ENCODE assay signal across 21 cellular contexts in the genomic region with DNA sequence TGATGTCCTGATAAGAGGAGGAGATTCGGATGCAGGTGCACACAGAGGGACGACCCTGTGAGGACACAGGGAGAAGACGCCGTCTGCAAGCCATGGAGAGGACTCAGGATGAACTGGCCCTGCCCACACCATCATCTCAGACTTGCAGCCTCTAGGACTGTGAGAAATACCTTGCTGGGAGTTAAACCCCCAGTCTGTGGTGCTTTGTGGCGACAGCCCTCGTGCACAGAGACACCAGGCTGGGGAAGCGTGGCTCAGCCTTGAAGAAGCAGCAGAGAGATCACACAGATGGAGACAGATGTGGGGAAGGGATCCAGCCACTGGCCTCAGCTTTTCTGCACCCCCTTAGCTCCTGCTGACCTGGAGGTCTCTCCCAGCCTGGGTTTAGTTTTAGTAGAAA.
"Had no signal": no experiment of that assay in that cellular context is flagged by ENCODE, and none has a peak within 500 bp of the region (broad histone marks: within the 10 kb centered on the region; RNA-seq: fewer than 3 reads in every experiment).

No MANE protein-coding gene starts in this region.

- H3K27ac ChIP-seq: right atrium auricular region, sigmoid colon, skin epidermis, stomach, thoracic aorta, transverse colon had no signal

- H3K9me3 Mint-ChIP-seq: dendritic cell treated with granulocyte-macrophage colony-stimulating factor and Interleukin-4, amounts not matched to agents 40 ng/mL and 50 ng/mL, for 4 days; naive B cell; nephron had no signal

- ATAC-seq: left colon, left ventricle myocardium superior had no signal

- H3K27ac Mint-ChIP-seq: dendritic cell treated with granulocyte-macrophage colony-stimulating factor and Interleukin-4, amounts not matched to agents 40 ng/mL and 50 ng/mL, for 4 days had no signal

- H3K27me3 ChIP-seq: right atrium auricular region, sigmoid colon had no signal

- DNase-seq: foreskin melanocyte; head of caudate nucleus; hippocampal formation; left colon; left ventricle myocardium superior; mesendoderm; naive B cell; posterior cingulate gyrus; sigmoid colon; stimulated activated CD4-positive, alpha-beta T cell treated with anti-CD3 and anti-CD28 coated beads, Interleukin-2, amount 100 ng/mL, for 24 hours; stimulated activated CD4-positive, alpha-beta T cell treated with anti-CD3 and anti-CD28 coated beads, Interleukin-4, amount 100 ng/mL, for 4 hours; stimulated activated naive CD4-positive, alpha-beta T cell; stomach; substantia nigra; transverse colon had no signal

- H3K4me3 Mint-ChIP-seq: dendritic cell treated with granulocyte-macrophage colony-stimulating factor and Interleukin-4, amounts not matched to agents 40 ng/mL and 50 ng/mL, for 4 days; nephron had no signal

- H3K4me3 ChIP-seq: lung, right atrium auricular region, sigmoid colon, skin epidermis, stomach, thoracic aorta, transverse colon had no signal

- H3K9me3 ChIP-seq: right atrium auricular region, sigmoid colon, stomach, thoracic aorta, transverse colon had no signal

- H3K36me3 Mint-ChIP-seq: naive B cell had no signal

- H3K36me3 ChIP-seq: right atrium auricular region, sigmoid colon, stomach, thoracic aorta, transverse colon had no signal
